24 cellular contexts compared by ENCODE assay signal in genomic region chr6:119343573-119344146, GRCh38. TPM values are rescaled to one million over a fixed set of nuclear protein-coding genes. Genes with fewer than 3 reads are reported as not detected.
A peak's percentile ranks its signal among the peaks of the same experiment; 100 is the strongest.
DNase-seq lines count a peak whose midpoint lies in the region; ATAC-seq, FAIRE-seq and TF ChIP-seq lines count a peak whose summit lies in the region.
"Had no signal": no experiment of that assay in that cellular context is flagged by ENCODE, and none has a peak within 500 bp of the region (broad histone marks: within the 10 kb centered on the region; RNA-seq: fewer than 3 reads in every experiment).

No MANE protein-coding gene starts in this region.

- H3K4me3 ChIP-seq in BE2C (ENCODE audit: low read depth, low read length) (peak overlapping the region; percentile 89), DND-41 (ENCODE audit: low read depth in 1 of 2, low read length in 2 of 2) (no peak overlapping the region; a peak in 1 of 4 replicates), GM12878 (no peak overlapping the region), transverse colon (peak overlapping the region in 1 of 4 donors; percentile 72)
- H3K4me3 ChIP-seq in naive thymus-derived CD4-positive, alpha-beta T cell (ENCODE audit: low read length) = no peak overlapping the region
- H3K4me3 ChIP-seq: BLaER1 had no signal

- H3K79me2 ChIP-seq in DND-41 (ENCODE audit: insufficient read depth, low read length) (peaks cover 83% of the 10 kb centered on the region), GM12878 (ENCODE audit: control insufficient read depth, insufficient read depth, low read length) (peaks cover 36% of the 10 kb centered on the region)

- ATAC-seq in DND-41 (ENCODE audit: insufficient read depth, low read depth) (no peak), GM12878 (no peak)
- ATAC-seq in naive thymus-derived CD4-positive, alpha-beta T cell = no peak
- ATAC-seq: gastrocnemius medialis had no signal

- H3K9me3 Mint-ChIP-seq in naive thymus-derived CD4-positive, alpha-beta T cell = no peaks in the 10 kb centered on the region
- H3K9me3 Mint-ChIP-seq: activated B cell treated with CpG ODN at 0.5 μM for 24 hours, H9 had no signal

- SMC1A ChIA-PET in GM12878 (lab: Charles Lee; ENCODE audit: uncharacterized antibody, unreplicated experiment) = interaction anchor here (0.6 to 18.1 kb wide), 33 partner anchors 7 to 634 kb away, joined by 3 to 359 read pairs (median 4); no protein-coding TSS in a partner anchor

- H3K36me3 ChIP-seq in BE2C = peaks cover 42% of the 10 kb centered on the region
- peaks cover 8% of the 10 kb centered on the region for H3K36me3 ChIP-seq in DND-41 (ENCODE audit: insufficient read depth, low read length)
- no peaks in the 10 kb centered on the region for H3K36me3 ChIP-seq in GM12878 (ENCODE audit: control insufficient read depth in 2 of 2, insufficient read depth in 2 of 2, low read length in 1 of 2)
- H3K36me3 ChIP-seq in naive thymus-derived CD4-positive, alpha-beta T cell (ENCODE audit: control insufficient read depth in 2 of 3, insufficient read depth in 3 of 3, low read length in 3 of 3) = no peaks in the 10 kb centered on the region
- H3K36me3 ChIP-seq in transverse colon = no peaks in the 10 kb centered on the region
- H3K36me3 ChIP-seq: BLaER1, esophagus squamous epithelium, gastrocnemius medialis, neutrophil had no signal

- no peak for TF ChIP-seq CTCF in BE2C (IDR thresholded peaks at IDR 0.05; ENCODE audit: low read depth, low read length)
- TF ChIP-seq CTCF in DND-41 (IDR thresholded peaks at IDR 0.05; ENCODE audit: borderline replicate concordance, extremely low read depth, low read length, poor library complexity, severe bottlenecking) = no peak
- TF ChIP-seq CTCF in GM12878 (IDR thresholded peaks at IDR 0.05 in 2 of 3, conservative IDR thresholded peaks at IDR 0.05 in 1 of 3; ENCODE audit: control insufficient read depth in 2 of 3, extremely low read depth in 1 of 3, insufficient read depth in 1 of 3, low read depth in 3 of 3, low read length in 3 of 3) = no peak
- no peak for TF ChIP-seq CTCF in transverse colon (IDR thresholded peaks at IDR 0.05)

- DNase-seq in BE2C = no peak
- DNase-seq in DND-41 = no peak
- no peak for DNase-seq in GM12878 (ENCODE audit: low read depth, low spot score)
- no peak for DNase-seq in naive thymus-derived CD4-positive, alpha-beta T cell
- DNase-seq in COLO668 (lab: John Stamatoyannopoulos, UW; ENCODE audit: unreplicated experiment) = no peak
- no peak for DNase-seq in transverse colon
- DNase-seq in hippocampal formation (lab: John Stamatoyannopoulos, UW) = no peak
- DNase-seq: ACHN; activated B cell treated with CpG ODN at 0.5 μM for 24 hours; activated CD4-positive, alpha-beta T cell treated with anti-CD3 and anti-CD28 coated beads, Interleukin-2, amount 50 U/mL, for 4 hours; activated naive CD4-positive, alpha-beta T cell; effector memory CD4-positive, alpha-beta T cell; esophagus squamous epithelium; gastrocnemius medialis; H9; islet precursor cell; NCI-H1105 treated with DMSO at 0.1 percent for 48 hours; NCI-H2081 treated with DMSO at 0.1 percent for 48 hours; NCI-H345; NCI-H774; SK-N-SH had no signal

- peaks cover 0 to 17% (median 0%) of the 10 kb centered on the region in 5 donors for H3K36me3 Mint-ChIP-seq in naive thymus-derived CD4-positive, alpha-beta T cell

- POLR2A ChIA-PET in GM12878 (lab: Charles Lee) = interaction anchor here (0.7 to 5.2 kb wide), 8 partner anchors 10 to 333 kb away, joined by 3 to 60 read pairs (median 4); no protein-coding TSS in a partner anchor
- POLR2A ChIA-PET in naive thymus-derived CD4-positive, alpha-beta T cell (lab: Charles Lee) = interaction anchor here (0.6 kb wide), 1 partner anchor 750 kb away, joined by 7 read pairs; no protein-coding TSS in a partner anchor

- no peaks in the 10 kb centered on the region for H3K27me3 Mint-ChIP-seq in naive thymus-derived CD4-positive, alpha-beta T cell
- H3K27me3 Mint-ChIP-seq: activated B cell treated with CpG ODN at 0.5 μM for 24 hours had no signal

- peaks cover 8 to 82% (median 53%) of the 10 kb centered on the region in 7 donors for H3K4me1 Mint-ChIP-seq in naive thymus-derived CD4-positive, alpha-beta T cell

- BruUV-seq in GM12878 (replicated peaks; lab: Mats Ljungman, UMichigan) = no TSS peak

- H3K4me2 ChIP-seq in DND-41 (ENCODE audit: insufficient read depth, low read length) (peak overlapping the region; percentile 99; the same call in 1 of the 2 replicates), GM12878 (ENCODE audit: control insufficient read depth, insufficient read depth) (peak overlapping the region; percentile 40; the same call in 1 of the 2 replicates)
- H3K4me2 ChIP-seq: BLaER1 had no signal

- peak overlapping the region in 7 of 9 donors; percentile 8 to 76 (median 33) for H3K27ac Mint-ChIP-seq in naive thymus-derived CD4-positive, alpha-beta T cell
- H3K27ac Mint-ChIP-seq: activated B cell treated with CpG ODN at 0.5 μM for 24 hours, H9 had no signal

- no peak for TF ChIP-seq RAD21 in GM12878 (IDR thresholded peaks at IDR 0.05; ENCODE audit: insufficient read depth, low read depth, low read length)

- intact Hi-C loops in GM12878 (cut with micrococcal nuclease; ENCODE audit: unreplicated experiment) (loop anchor here (10.0 kb wide), 1 partner anchor 449 kb away; the partner anchor contains the start of gene ASF1A), transverse colon (cut with DNase I; ENCODE audit: low total_unique reads) (loop anchor here (10.0 kb wide), 1 partner anchor 199 kb away; no protein-coding TSS in a partner anchor)
- intact Hi-C loops in naive thymus-derived CD4-positive, alpha-beta T cell (cut with micrococcal nuclease) = loop anchor here (2.0 to 10.0 kb wide), 5 partner anchors 215 to 1859 kb away; partner anchors contain the start of genes DCBLD1 (in 1 of the 2) and MCM9 (in 1 of the 2)

- H3K9ac ChIP-seq in DND-41 (ENCODE audit: low read depth, low read length) (no peak overlapping the region), GM12878 (ENCODE audit: control insufficient read depth, insufficient read depth, low read length) (no peak overlapping the region)
- H3K9ac ChIP-seq: BLaER1, SK-N-SH had no signal

- H4K20me1 ChIP-seq in DND-41 (ENCODE audit: insufficient read depth, low read length) = peaks cover 23% of the 10 kb centered on the region
- no peaks in the 10 kb centered on the region for H4K20me1 ChIP-seq in GM12878 (ENCODE audit: control insufficient read depth, insufficient read depth)

- H3K27ac ChIP-seq in DND-41 (ENCODE audit: low read length) (no peak overlapping the region), GM12878 (ENCODE audit: control insufficient read depth, insufficient read depth) (no peak overlapping the region), transverse colon (no peak overlapping the region)
- H3K27ac ChIP-seq in naive thymus-derived CD4-positive, alpha-beta T cell (ENCODE audit: low read depth, low read length) = no peak overlapping the region
- H3K27ac ChIP-seq: BLaER1, gastrocnemius medialis, HL-60, neutrophil had no signal

- H3K9me3 ChIP-seq in BE2C (no peaks in the 10 kb centered on the region), DND-41 (ENCODE audit: insufficient read depth, low read length, severe bottlenecking) (no peaks in the 10 kb centered on the region), GM12878 (replicated peaks; ENCODE audit: control insufficient read depth, insufficient read depth, low read length) (no peaks in the 10 kb centered on the region), transverse colon (no peaks in the 10 kb centered on the region)
- no peaks in the 10 kb centered on the region for H3K9me3 ChIP-seq in naive thymus-derived CD4-positive, alpha-beta T cell (ENCODE audit: control insufficient read depth in 2 of 3, low read length in 3 of 3)
- H3K9me3 ChIP-seq: BLaER1, esophagus squamous epithelium, gastrocnemius medialis, neutrophil, SK-N-SH had no signal

- WGBS in GM12878 (ENCODE audit: insufficient coverage, insufficient replicate concordance, low lambda C conversion rate, missing lambda C conversion rate) = 56% methylated on average over 5 of the region's 5 CpGs
- 65 to 83% methylated on average over 5 of the region's 5 CpGs for WGBS in transverse colon (ENCODE audit: low coverage in 1 of 2), 2 donors

- CTCF ChIA-PET in GM12878 (lab: Yijun Ruan, JAX) = interaction anchor here (0.6 to 8.4 kb wide), 31 partner anchors 8 to 214 kb away, joined by 3 to 144 read pairs (median 4); no protein-coding TSS in a partner anchor
- CTCF ChIA-PET in naive thymus-derived CD4-positive, alpha-beta T cell (lab: Charles Lee) = no interaction called here

- in situ Hi-C loops in GM12878 (cut with MboI) = loop anchor here (5.0 to 10.0 kb wide), 2 partner anchors 191 to 631 kb away; no protein-coding TSS in a partner anchor
- in situ Hi-C loops in transverse colon (cut with MboI; ENCODE audit: low pct_ligation_motif_present in 1 of 4, low pct_unique_long_range_greater_than_20kb in 1 of 4, low sequenced_read_pairs in 3 of 4) = loop anchor here in 1 of 4 donors (25.0 kb wide), 1 partner anchor 206 kb away; no protein-coding TSS in a partner anchor

- no peak overlapping the region for H2AFZ ChIP-seq in DND-41 (ENCODE audit: low read depth, low read length)
- no peak overlapping the region for H2AFZ ChIP-seq in GM12878 (ENCODE audit: control insufficient read depth, low read depth, low read length)

- H3K27me3 ChIP-seq in BE2C (no peaks in the 10 kb centered on the region), DND-41 (ENCODE audit: insufficient read depth, low read length, poor library complexity) (peaks cover 14% of the 10 kb centered on the region), GM12878 (replicated peaks in 1 of 2; ENCODE audit: control insufficient read depth in 2 of 2, insufficient read depth in 2 of 2, low read length in 1 of 2) (no peaks in the 10 kb centered on the region), transverse colon (no peaks in the 10 kb centered on the region)
- H3K27me3 ChIP-seq in naive thymus-derived CD4-positive, alpha-beta T cell (ENCODE audit: control insufficient read depth in 2 of 2, insufficient read depth in 2 of 2, low read length in 2 of 2) = no peaks in the 10 kb centered on the region
- H3K27me3 ChIP-seq: neutrophil had no signal

- no peak overlapping the region for H3K4me3 Mint-ChIP-seq in naive thymus-derived CD4-positive, alpha-beta T cell
- H3K4me3 Mint-ChIP-seq: activated B cell treated with CpG ODN at 0.5 μM for 24 hours, H9 had no signal

- TF ChIP-seq POLR2A in GM12878 (IDR thresholded peaks at IDR 0.05; ENCODE audit: low read depth, low read length) = no peak
- TF ChIP-seq POLR2A in transverse colon (IDR thresholded peaks at IDR 0.05) = no peak

- H3K4me1 ChIP-seq in BE2C (peaks cover 30% of the 10 kb centered on the region), DND-41 (ENCODE audit: insufficient read depth, low read length) (peaks cover 52% of the 10 kb centered on the region), GM12878 (ENCODE audit: control insufficient read depth, insufficient read depth, low read length) (peaks cover 10% of the 10 kb centered on the region), transverse colon (peaks cover 5 to 59% (median 42%) of the 10 kb centered on the region in 4 donors)
- peaks cover 3 to 9% of the 10 kb centered on the region in 2 donors for H3K4me1 ChIP-seq in naive thymus-derived CD4-positive, alpha-beta T cell (ENCODE audit: control insufficient read depth in 2 of 2, insufficient read depth in 2 of 2, low read length in 2 of 2)

- RAD21 ChIA-PET in GM12878 (lab: Charles Lee; ENCODE audit: unreplicated experiment) = interaction anchor here (0.6 to 18.1 kb wide), 16 partner anchors 8 to 234 kb away, joined by 3 to 414 read pairs (median 8); no protein-coding TSS in a partner anchor

- TF ChIP-seq EP300 in GM12878 (IDR thresholded peaks at IDR 0.05; ENCODE audit: borderline replicate concordance in 1 of 2, control insufficient read depth in 1 of 2, low read depth in 2 of 2, low read length in 2 of 2) (no peak), transverse colon (IDR thresholded peaks at IDR 0.05; ENCODE audit: low read depth) (no peak)

- no peak for FAIRE-seq in GM12878 (lab: Jason Lieb, UNC)

RNA-seq across cellular contexts. Expression of gene MAN1A1, which starts 5.9 kb away (rescaled TPM):
- polyA plus RNA-seq in BE2C (2012; ENCODE audit: insufficient read depth, insufficient read length, low read depth) = 45.3 TPM
- total RNA-seq in GM12878 (2013; cell fraction: nucleolus; rRNA removed) = 56.7 and 61.9 TPM in 2 replicates
- total RNA-seq in GM12878 (2014; rRNA removed) (27.5 and 30.0 TPM in 2 replicates), GM12878 (2014; rRNA removed; fragmentation: Illumina TruSeq; extraction: Trizol) (19.0 and 19.5 TPM in 2 replicates), GM12878 (2021) (25.3 and 26.8 TPM in 2 replicates), transverse colon (100 to 1,000 TPM in 2 of 4 donors, 10 to 100 TPM in 2; 52.7 to 123 (median 97.1) TPM)
- 8.6 TPM for polyA plus RNA-seq in GM12878 (2011; ENCODE audit: low read depth)
- polyA plus RNA-seq in GM12878 (2011; rRNA removed) (28.1 and 36.2 TPM in 2 replicates), GM12878 (2014; fragmentation: Illumina TruSeq; extraction: Trizol) (22.1 and 26.4 TPM in 2 replicates), GM12878 (2014; fragmentation: Nextera tagmentation; extraction: Ambion mirVana) (1 to 10 TPM; 8.7 TPM), GM12878 (2014; rRNA removed) (14.2 and 15.2 TPM in 2 replicates), GM12878 (2016; fragmentation: Nextera tagmentation; extraction: Ambion mirVana) (10 to 100 TPM in 1 of 2 experiments, 1 to 10 TPM in 1; 5.4 to 19.4 TPM)
- polyA plus RNA-seq in GM12878 (2011; cell fraction: cytosol; rRNA removed) = 7.8 and 9.9 TPM in 2 replicates
- 7.3 and 10.1 TPM in 2 replicates for polyA plus RNA-seq in GM12878 (2011; cell fraction: nucleus; rRNA removed)
- polyA plus RNA-seq in GM12878 (2012) = 15.8 and 16.6 TPM in 2 replicates
- 10.0 and 13.8 TPM in 2 replicates for polyA minus RNA-seq in GM12878 (2011; rRNA and poly(A)+ RNA removed)
- 6.5 and 8.3 TPM in 2 replicates for polyA minus RNA-seq in GM12878 (2011; cell fraction: cytosol; rRNA and poly(A)+ RNA removed)
- 9.6 and 18.1 TPM in 2 replicates for polyA minus RNA-seq in GM12878 (2011; cell fraction: nucleus; rRNA and poly(A)+ RNA removed)
- total RNA-seq in naive thymus-derived CD4-positive, alpha-beta T cell = 10 to 100 TPM in 2 of 5 experiments, 1 to 10 TPM in 3; 8.3 to 22.3 (median 8.5) TPM
- 1 to 10 TPM; 5.4 to 7.1 TPM for polyA plus RNA-seq in naive thymus-derived CD4-positive, alpha-beta T cell
